Comparison of ENCODE assay signal across 1 cellular context in the genomic region with DNA sequence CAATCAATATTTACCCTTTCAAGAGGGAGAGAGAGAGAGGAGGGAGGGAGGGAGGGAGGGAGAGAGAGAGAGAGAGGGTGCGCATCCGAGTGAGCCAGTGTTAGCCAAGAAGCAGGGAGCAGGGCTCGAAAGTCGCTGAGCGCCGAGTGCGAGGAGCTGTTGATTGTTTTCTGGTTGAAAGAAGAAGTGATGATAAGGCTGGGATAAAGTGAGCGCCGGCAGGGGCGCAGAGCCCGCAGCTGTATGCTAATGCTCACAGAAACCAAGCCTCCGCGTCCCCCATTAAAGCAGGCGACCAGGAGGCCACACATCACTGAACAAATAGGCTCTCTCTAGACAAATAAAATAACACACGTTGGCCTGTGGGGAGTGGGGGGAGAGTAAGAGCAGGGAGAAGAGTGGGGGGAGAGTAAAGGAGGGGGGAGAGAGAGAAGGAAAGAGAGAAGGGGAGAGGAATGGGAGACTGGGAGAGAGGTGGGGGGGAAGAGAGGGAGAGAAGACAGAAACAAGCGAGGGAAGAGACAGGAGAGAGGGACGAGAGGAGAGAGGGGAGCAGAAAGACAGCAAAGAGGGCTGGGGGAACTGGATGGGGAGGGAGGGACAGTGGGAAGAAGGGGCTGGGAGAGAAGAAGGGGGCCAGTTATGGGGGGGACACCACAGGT.
TF ChIP-seq lines count a peak whose summit lies in the region.

No MANE protein-coding gene starts in this region.

TF ChIP-seq in HepG2, 621 proteins besides CTCF, POLR2A, EP300 and RAD21:
- TF ChIP-seq PCBP1 (IDR thresholded peaks at IDR 0.05; ENCODE audit: borderline replicate concordance, low read depth, low read length), result 0 out of 2 replicates have a peak, but pooled peaks have one; percentile 42
- TF ChIP-seq FOXO1 (CRISPR knock-in tag; IDR thresholded peaks at IDR 0.05), result no peak
- TF ChIP-seq HNF4G (IDR thresholded peaks at IDR 0.05; ENCODE audit: borderline replicate concordance, low read depth, low read length), result no peak
- TF ChIP-seq HNF4G (CRISPR knock-in tag; IDR thresholded peaks at IDR 0.05; ENCODE audit: borderline replicate concordance, low read depth), result no peak
- no peak for TF ChIP-seq ZNF572 (CRISPR knock-in tag; IDR thresholded peaks at IDR 0.05)
- TF ChIP-seq TP53 (CRISPR knock-in tag; conservative IDR thresholded peaks at IDR 0.05), result no peak
- TF ChIP-seq, protein P1, sequence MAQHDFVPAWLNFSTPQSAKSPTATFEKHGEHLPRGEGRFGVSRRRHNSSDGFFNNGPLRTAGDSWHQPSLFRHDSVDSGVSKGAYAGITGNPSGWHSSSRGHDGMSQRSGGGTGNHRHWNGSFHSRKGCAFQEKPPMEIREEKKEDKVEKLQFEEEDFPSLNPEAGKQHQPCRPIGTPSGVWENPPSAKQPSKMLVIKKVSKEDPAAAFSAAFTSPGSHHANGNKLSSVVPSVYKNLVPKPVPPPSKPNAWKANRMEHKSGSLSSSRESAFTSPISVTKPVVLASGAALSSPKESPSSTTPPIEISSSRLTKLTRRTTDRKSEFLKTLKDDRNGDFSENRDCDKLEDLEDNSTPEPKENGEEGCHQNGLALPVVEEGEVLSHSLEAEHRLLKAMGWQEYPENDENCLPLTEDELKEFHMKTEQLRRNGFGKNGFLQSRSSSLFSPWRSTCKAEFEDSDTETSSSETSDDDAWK (CRISPR knock-in tag; IDR thresholded peaks at IDR 0.05), result no peak
- peak; percentile 45 for TF ChIP-seq HNRNPK (IDR thresholded peaks at IDR 0.05; ENCODE audit: low read depth, low read length, poor library complexity, severe bottlenecking)
- TF ChIP-seq ZNF7 (CRISPR knock-in tag; IDR thresholded peaks at IDR 0.05), result no peak
- TF ChIP-seq HMG20B (CRISPR knock-in tag; conservative IDR thresholded peaks at IDR 0.05), result no peak
- TF ChIP-seq SP2 (CRISPR knock-in tag; IDR thresholded peaks at IDR 0.05), result no peak
